In genomic region chr12:31106101-31106803, GRCh38 we compare ENCODE assay signal across 19 cellular contexts. TPM values are rescaled to one million over a fixed set of nuclear protein-coding genes. Genes with fewer than 3 reads are reported as not detected.
DNase-seq lines count a peak whose midpoint lies in the region; TF ChIP-seq lines count a peak whose summit lies in the region.
"Had no signal": no experiment of that assay in that cellular context is flagged by ENCODE, and none has a peak within 500 bp of the region (broad histone marks: within the 10 kb centered on the region; RNA-seq: fewer than 3 reads in every experiment).

No MANE protein-coding gene starts in this region.

- H2BK12ac ChIP-seq in trophoblast cell (ENCODE audit: low read length), result no peak overlapping the region

- no peaks in the 10 kb centered on the region for H3K27me3 Mint-ChIP-seq in progenitor cell of endocrine pancreas

- H3K79me2 ChIP-seq in trophoblast cell (ENCODE audit: control insufficient read depth, insufficient read depth, low read length, poor library complexity), result no peaks in the 10 kb centered on the region

- 86% methylated on average over 2 of the region's 10 CpGs for WGBS in esophagus muscularis mucosa
- whole genome bisulfite sequencing in trophoblast cell (ENCODE audit: extremely low coverage, insufficient coverage, insufficient read length), result no CpG with 5 or more reads among the region's 10 CpGs

- H3K27ac Mint-ChIP-seq in progenitor cell of endocrine pancreas, result no peak overlapping the region
- H3K27ac Mint-ChIP-seq: stimulated activated naive CD8-positive, alpha-beta T cell treated with anti-CD3 and anti-CD28 coated beads, Interleukin-15, Interleukin-2, amounts not matched to agents 100 ng/mL and 50 ng/mL, for 24 hours had no signal

- no peak overlapping the region for H2AK5ac ChIP-seq in trophoblast cell (ENCODE audit: low read length)

- H3K18ac ChIP-seq in trophoblast cell (ENCODE audit: low read length), result no peak overlapping the region

- no peak for TF ChIP-seq EP300 in esophagus muscularis mucosa (IDR thresholded peaks at IDR 0.05)

- H3K4ac ChIP-seq in trophoblast cell (ENCODE audit: low read depth, low read length), result no peak overlapping the region

- H3K4me3 ChIP-seq in esophagus muscularis mucosa, result no peak overlapping the region
- no peak overlapping the region for H3K4me3 ChIP-seq in trophoblast cell (ENCODE audit: low read depth, low read length)
- H3K4me3 ChIP-seq: SJCRH30, upper lobe of right lung had no signal

- H3K9ac ChIP-seq in trophoblast cell (ENCODE audit: low read length), result no peak overlapping the region

- H4K8ac ChIP-seq in trophoblast cell (ENCODE audit: low read depth, low read length), result no peak overlapping the region

- no peak overlapping the region for H2BK120ac ChIP-seq in trophoblast cell (ENCODE audit: insufficient read depth, low read length, poor library complexity)

- H3K36me3 ChIP-seq in esophagus muscularis mucosa (peaks cover 0 to 39% (median 2%) of the 10 kb centered on the region in 4 donors), trophoblast cell (ENCODE audit: control insufficient read depth in 1 of 2, insufficient read depth in 2 of 2, low read length in 2 of 2) (peaks cover 23 to 26% of the 10 kb centered on the region in 2 experiments)
- H3K36me3 ChIP-seq: upper lobe of right lung had no signal

- H3K4me1 ChIP-seq in esophagus muscularis mucosa, result no peaks in the 10 kb centered on the region
- no peaks in the 10 kb centered on the region for H3K4me1 ChIP-seq in trophoblast cell (ENCODE audit: control insufficient read depth in 1 of 2, insufficient read depth in 2 of 2, low read length in 2 of 2)
- H3K4me1 ChIP-seq: SJCRH30, upper lobe of right lung had no signal

- no peaks in the 10 kb centered on the region for H3K79me1 ChIP-seq in trophoblast cell (ENCODE audit: low read length)

- H2BK5ac ChIP-seq in trophoblast cell (ENCODE audit: low read depth, low read length, poor library complexity), result no peak overlapping the region

- peaks cover 2% of the 10 kb centered on the region for H3K4me1 Mint-ChIP-seq in progenitor cell of endocrine pancreas (ENCODE audit: low read depth)

- peaks cover 8% of the 10 kb centered on the region for H3K36me3 Mint-ChIP-seq in progenitor cell of endocrine pancreas (ENCODE audit: insufficient read depth)

- intact Hi-C loops in esophagus muscularis mucosa (cut with DNase I), result no loop called here

- H3K27ac ChIP-seq in esophagus muscularis mucosa (replicated peaks in 1 of 4) (no peak overlapping the region), trophoblast cell (ENCODE audit: low read depth, low read length) (no peak overlapping the region)
- H3K27ac ChIP-seq: SJCRH30, upper lobe of right lung had no signal

- H4K91ac ChIP-seq in trophoblast cell (ENCODE audit: low read depth, low read length), result no peak overlapping the region

- DNase-seq in NCI-H2107 treated with DMSO at 0.1 percent for 48 hours (lab: John Stamatoyannopoulos, UW; ENCODE audit: unreplicated experiment) (peak; percentile 75), NCI-H2107 (lab: John Stamatoyannopoulos, UW) (no peak), NCI-H1105 (lab: John Stamatoyannopoulos, UW) (peak; percentile 88), NCI-H524 treated with DMSO at 0.1 percent for 48 hours (lab: John Stamatoyannopoulos, UW) (peak; percentile 90), esophagus muscularis mucosa (ENCODE audit: extremely low spot score) (peak; percentile 90), progenitor cell of endocrine pancreas (ENCODE audit: low spot score, unreplicated experiment) (no peak), NCI-H187 (lab: John Stamatoyannopoulos, UW) (no peak), trophoblast cell (no peak)
- DNase-seq: activated naive CD4-positive, alpha-beta T cell; C1 segment of cervical spinal cord; EL; foreskin fibroblast; mesendoderm; NCI-H1436; retina; SJCRH30; T-helper 2 cell; upper lobe of right lung had no signal

- H3K4me3 Mint-ChIP-seq in progenitor cell of endocrine pancreas (ENCODE audit: low read depth), result no peak overlapping the region
- H3K4me3 Mint-ChIP-seq: stimulated activated naive CD8-positive, alpha-beta T cell treated with anti-CD3 and anti-CD28 coated beads, Interleukin-15, Interleukin-2, amounts not matched to agents 100 ng/mL and 50 ng/mL, for 24 hours had no signal

- no peak overlapping the region for H3K14ac ChIP-seq in trophoblast cell (ENCODE audit: low read length)

- no peak for TF ChIP-seq CTCF in esophagus muscularis mucosa (IDR thresholded peaks at IDR 0.05)
- no peak for TF ChIP-seq CTCF in progenitor cell of endocrine pancreas (IDR thresholded peaks at IDR 0.05; ENCODE audit: unreplicated experiment)

- H2AFZ ChIP-seq in trophoblast cell (ENCODE audit: insufficient read depth, low read length, poor library complexity), result no peak overlapping the region

- no peaks in the 10 kb centered on the region for H3K9me3 Mint-ChIP-seq in progenitor cell of endocrine pancreas (ENCODE audit: low read depth)
- H3K9me3 Mint-ChIP-seq: stimulated activated naive CD8-positive, alpha-beta T cell treated with anti-CD3 and anti-CD28 coated beads, Interleukin-15, Interleukin-2, amounts not matched to agents 100 ng/mL and 50 ng/mL, for 24 hours had no signal

- no peak overlapping the region for H4K12ac ChIP-seq in trophoblast cell (ENCODE audit: low read depth, low read length)

- no peaks in the 10 kb centered on the region for H3K27me3 ChIP-seq in esophagus muscularis mucosa
- no peaks in the 10 kb centered on the region for H3K27me3 ChIP-seq in trophoblast cell (ENCODE audit: insufficient read depth, low read length)
- H3K27me3 ChIP-seq: SJCRH30, upper lobe of right lung had no signal

- no peaks in the 10 kb centered on the region for H3K9me3 ChIP-seq in esophagus muscularis mucosa
- no peaks in the 10 kb centered on the region for H3K9me3 ChIP-seq in trophoblast cell (ENCODE audit: insufficient read depth, low read depth, low read length)
- H3K9me3 ChIP-seq: SJCRH30, upper lobe of right lung had no signal

- TF ChIP-seq POLR2A in esophagus muscularis mucosa (IDR thresholded peaks at IDR 0.05; ENCODE audit: low read depth), result no peak

- no peak overlapping the region for H3K23ac ChIP-seq in trophoblast cell (ENCODE audit: low read length)

- H3K4me2 ChIP-seq in trophoblast cell (ENCODE audit: low read length), result no peak overlapping the region

RNA-seq across cellular contexts. Expression of gene DDX11, which starts 32.6 kb away (rescaled TPM):
- total RNA-seq in esophagus muscularis mucosa (10 to 100 TPM in 3 of 4 donors, 1 to 10 TPM in 1; 5.9 to 18.7 (median 12.7) TPM), progenitor cell of endocrine pancreas (238 and 247 TPM in 2 replicates)
- polyA plus RNA-seq in trophoblast cell (2013), result 15.4 and 16.0 TPM in 2 replicates

Comparison
In these comparisons a context has a peak if more than half of its experiments do, and no peak if none do; other contexts are left out.
1. DNase-seq: peak in NCI-H2107 treated with DMSO at 0.1 percent for 48 hours (single experiment), NCI-H1105 (single experiment), NCI-H524 treated with DMSO at 0.1 percent for 48 hours (single experiment) and esophagus muscularis mucosa (single experiment); none in NCI-H2107 (single experiment), progenitor cell of endocrine pancreas (single experiment), NCI-H187 (0 of 2) and trophoblast cell (0 of 2).
2. RNA of gene DDX11, which starts 32.6 kb away (total RNA-seq): 238 to 247 TPM in progenitor cell of endocrine pancreas; 5.9 to 18.7 TPM in esophagus muscularis mucosa; every median in the first group is over 10 times any median in the second.